ENCODE assay signal across 1 cellular context in the genomic region with DNA sequence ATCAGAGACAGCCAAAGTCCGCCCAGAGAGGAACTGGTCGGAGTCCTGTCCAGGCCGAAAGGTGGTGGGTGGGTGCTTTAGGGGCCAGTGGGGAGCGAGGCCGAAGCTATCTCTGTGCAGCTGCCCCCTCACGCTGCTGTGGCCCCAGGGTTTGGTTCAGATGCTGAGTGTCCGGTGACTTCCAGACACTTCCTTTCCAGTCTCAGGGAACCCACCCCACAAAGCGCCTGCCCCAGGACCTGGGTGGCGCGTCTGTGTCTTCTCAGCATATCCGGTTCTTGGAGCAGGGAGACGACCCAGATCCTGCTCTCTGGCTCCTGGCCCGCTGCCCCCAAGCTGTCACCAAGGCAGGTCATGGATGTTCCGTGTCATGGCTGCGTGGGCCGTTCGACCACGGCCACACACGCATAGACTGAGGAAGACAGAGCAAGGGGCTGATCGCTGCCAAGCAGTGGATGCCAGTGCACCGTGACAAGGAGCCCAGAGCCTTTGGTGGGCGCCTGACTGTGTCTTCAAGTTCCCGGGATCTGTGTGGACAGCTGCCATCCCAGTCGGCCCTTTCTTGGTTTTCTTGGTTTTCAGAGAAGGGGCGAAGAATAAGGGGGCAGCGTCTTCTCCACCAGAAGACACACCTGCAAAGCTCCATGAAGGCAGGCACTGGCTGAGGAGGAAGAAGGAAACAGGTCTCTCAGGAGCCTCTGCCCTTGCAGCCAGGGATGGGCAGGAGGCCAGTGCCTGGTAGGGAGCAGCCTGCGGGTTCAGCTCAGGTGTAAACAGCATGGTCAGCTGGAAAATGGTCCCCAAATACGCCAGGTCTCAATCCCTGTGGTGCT.
TF ChIP-seq lines count a peak whose summit lies in the region.

No MANE protein-coding gene starts in this region.

TF ChIP-seq in WTC11, 78 proteins besides CTCF, POLR2A, EP300 and RAD21 (continued from another document):
- TF ChIP-seq, protein P1, sequence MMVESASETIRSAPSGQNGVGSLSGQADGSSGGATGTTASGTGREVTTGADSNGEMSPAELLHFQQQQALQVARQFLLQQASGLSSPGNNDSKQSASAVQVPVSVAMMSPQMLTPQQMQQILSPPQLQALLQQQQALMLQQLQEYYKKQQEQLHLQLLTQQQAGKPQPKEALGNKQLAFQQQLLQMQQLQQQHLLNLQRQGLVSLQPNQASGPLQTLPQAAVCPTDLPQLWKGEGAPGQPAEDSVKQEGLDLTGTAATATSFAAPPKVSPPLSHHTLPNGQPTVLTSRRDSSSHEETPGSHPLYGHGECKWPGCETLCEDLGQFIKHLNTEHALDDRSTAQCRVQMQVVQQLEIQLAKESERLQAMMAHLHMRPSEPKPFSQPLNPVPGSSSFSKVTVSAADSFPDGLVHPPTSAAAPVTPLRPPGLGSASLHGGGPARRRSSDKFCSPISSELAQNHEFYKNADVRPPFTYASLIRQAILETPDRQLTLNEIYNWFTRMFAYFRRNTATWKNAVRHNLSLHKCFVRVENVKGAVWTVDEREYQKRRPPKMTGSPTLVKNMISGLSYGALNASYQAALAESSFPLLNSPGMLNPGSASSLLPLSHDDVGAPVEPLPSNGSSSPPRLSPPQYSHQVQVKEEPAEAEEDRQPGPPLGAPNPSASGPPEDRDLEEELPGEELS (CRISPR knock-in tag; IDR thresholded peaks at IDR 0.05), result no peak
- TF ChIP-seq, protein P2, sequence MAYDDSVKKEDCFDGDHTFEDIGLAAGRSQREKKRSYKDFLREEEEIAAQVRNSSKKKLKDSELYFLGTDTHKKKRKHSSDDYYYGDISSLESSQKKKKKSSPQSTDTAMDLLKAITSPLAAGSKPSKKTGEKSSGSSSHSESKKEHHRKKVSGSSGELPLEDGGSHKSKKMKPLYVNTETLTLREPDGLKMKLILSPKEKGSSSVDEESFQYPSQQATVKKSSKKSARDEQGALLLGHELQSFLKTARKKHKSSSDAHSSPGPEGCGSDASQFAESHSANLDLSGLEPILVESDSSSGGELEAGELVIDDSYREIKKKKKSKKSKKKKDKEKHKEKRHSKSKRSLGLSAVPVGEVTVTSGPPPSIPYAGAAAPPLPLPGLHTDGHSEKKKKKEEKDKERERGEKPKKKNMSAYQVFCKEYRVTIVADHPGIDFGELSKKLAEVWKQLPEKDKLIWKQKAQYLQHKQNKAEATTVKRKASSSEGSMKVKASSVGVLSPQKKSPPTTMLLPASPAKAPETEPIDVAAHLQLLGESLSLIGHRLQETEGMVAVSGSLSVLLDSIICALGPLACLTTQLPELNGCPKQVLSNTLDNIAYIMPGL (CRISPR knock-in tag; IDR thresholded peaks at IDR 0.05), result no peak
- TF ChIP-seq, protein P3, sequence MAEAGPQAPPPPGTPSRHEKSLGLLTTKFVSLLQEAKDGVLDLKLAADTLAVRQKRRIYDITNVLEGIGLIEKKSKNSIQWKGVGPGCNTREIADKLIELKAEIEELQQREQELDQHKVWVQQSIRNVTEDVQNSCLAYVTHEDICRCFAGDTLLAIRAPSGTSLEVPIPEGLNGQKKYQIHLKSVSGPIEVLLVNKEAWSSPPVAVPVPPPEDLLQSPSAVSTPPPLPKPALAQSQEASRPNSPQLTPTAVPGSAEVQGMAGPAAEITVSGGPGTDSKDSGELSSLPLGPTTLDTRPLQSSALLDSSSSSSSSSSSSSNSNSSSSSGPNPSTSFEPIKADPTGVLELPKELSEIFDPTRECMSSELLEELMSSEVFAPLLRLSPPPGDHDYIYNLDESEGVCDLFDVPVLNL (CRISPR knock-in tag; IDR thresholded peaks at IDR 0.05; ENCODE audit: borderline replicate concordance, low read depth), result no peak
- TF ChIP-seq JUN (CRISPR knock-in tag; IDR thresholded peaks at IDR 0.05) (no peak), TCF7 (CRISPR knock-in tag; IDR thresholded peaks at IDR 0.05; ENCODE audit: low read depth) (no peak), EMX1 (CRISPR knock-in tag; IDR thresholded peaks at IDR 0.05) (no peak), JAZF1 (CRISPR knock-in tag; IDR thresholded peaks at IDR 0.05) (no peak)
- TF ChIP-seq, protein P4, sequence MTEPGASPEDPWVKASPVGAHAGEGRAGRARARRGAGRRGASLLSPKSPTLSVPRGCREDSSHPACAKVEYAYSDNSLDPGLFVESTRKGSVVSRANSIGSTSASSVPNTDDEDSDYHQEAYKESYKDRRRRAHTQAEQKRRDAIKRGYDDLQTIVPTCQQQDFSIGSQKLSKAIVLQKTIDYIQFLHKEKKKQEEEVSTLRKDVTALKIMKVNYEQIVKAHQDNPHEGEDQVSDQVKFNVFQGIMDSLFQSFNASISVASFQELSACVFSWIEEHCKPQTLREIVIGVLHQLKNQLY (CRISPR knock-in tag; IDR thresholded peaks at IDR 0.05), result no peak
